ENCODE assay signal across 7 cellular contexts in the genomic region with DNA sequence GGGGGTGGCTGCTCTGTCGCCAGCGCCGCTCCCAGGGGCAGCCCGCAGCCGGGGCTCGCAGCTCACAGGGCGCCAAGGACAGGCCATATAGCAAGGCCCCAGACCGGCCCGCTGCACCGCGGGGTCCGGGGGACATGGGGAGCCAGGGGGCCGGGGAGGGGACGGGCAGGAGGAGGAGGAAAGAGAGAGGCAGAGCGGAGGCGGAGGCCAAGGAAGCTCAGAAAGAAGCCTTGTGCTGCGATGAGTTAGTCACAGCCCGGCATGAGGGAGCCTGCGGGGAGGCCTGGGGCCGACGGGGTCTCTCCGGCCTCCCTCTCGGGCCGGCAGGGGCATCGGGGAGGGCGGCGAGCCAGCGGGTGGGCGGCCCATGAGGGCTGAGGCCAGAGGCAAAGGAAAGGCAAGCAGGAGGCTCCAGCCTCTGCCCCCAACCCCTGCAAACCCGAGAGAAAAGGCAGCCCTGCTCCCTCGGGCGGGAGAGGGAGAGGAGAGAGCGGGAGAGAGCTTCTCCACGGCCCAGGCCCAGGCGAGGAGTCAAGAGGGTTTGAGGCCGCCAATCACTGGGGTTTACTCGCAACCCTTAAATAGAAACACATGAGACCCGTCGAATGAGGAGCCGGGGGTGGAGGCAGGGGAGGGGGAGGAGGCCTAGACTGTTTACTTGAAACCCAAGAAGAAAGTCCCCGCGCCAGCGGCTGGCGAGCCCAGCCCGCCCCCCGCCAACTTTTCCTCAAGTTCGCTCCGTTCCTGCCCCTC.
A peak's percentile ranks its signal among the peaks of the same experiment; 100 is the strongest.
DNase-seq lines count a peak whose midpoint lies in the region; ATAC-seq and TF ChIP-seq lines count a peak whose summit lies in the region.

No MANE protein-coding gene starts in this region.

- no peaks in the 10 kb centered on the region for H3K27me3 ChIP-seq in prostate gland (replicated peaks; ENCODE audit: insufficient read depth)
- H3K27me3 ChIP-seq in SK-N-SH (ENCODE audit: insufficient read depth) = no peaks in the 10 kb centered on the region

- H3K4me3 ChIP-seq in prostate gland (peak overlapping the region; percentile 27 to 46), SK-N-SH (ENCODE audit: low read depth in 2 of 2, low read length in 1 of 2) (no peak overlapping the region)

- 14% methylated on average over 45 of the region's 48 CpGs for WGBS in prostate gland
- WGBS in SK-N-SH (ENCODE audit: low lambda C conversion rate) = 93% methylated on average over 31 of the region's 48 CpGs

- H3F3A ChIP-seq in SK-N-SH (replicated peaks; ENCODE audit: insufficient read depth) = no peaks in the 10 kb centered on the region

- POLR2A ChIA-PET in SK-N-SH (lab: Yijun Ruan, JAX) = interaction anchor here (0.6 kb wide), 1 partner anchor 565 kb away, joined by 4 read pairs; no protein-coding TSS in a partner anchor

- no peak for TF ChIP-seq EP300 in SK-N-SH (IDR thresholded peaks at IDR 0.05; ENCODE audit: borderline replicate concordance in 1 of 2, low read depth in 1 of 2, low read length in 1 of 2)

- peak overlapping the region; percentile 86 for H3K4me3 Mint-ChIP-seq in activated naive CD4-positive, alpha-beta T cell treated with anti-CD3 and anti-CD28 coated beads, Interleukin-2, amount 50 U/mL, for 24 hours

- H2AFZ ChIP-seq in SK-N-SH (ENCODE audit: low read depth) = no peak overlapping the region

- no peaks in the 10 kb centered on the region for H3K27me3 Mint-ChIP-seq in activated naive CD4-positive, alpha-beta T cell treated with anti-CD3 and anti-CD28 coated beads, Interleukin-2, amount 50 U/mL, for 24 hours

- H3K4me1 Mint-ChIP-seq in activated naive CD4-positive, alpha-beta T cell treated with anti-CD3 and anti-CD28 coated beads, Interleukin-2, amount 50 U/mL, for 24 hours = peaks cover 20% of the 10 kb centered on the region

- H3K36me3 Mint-ChIP-seq in activated naive CD4-positive, alpha-beta T cell treated with anti-CD3 and anti-CD28 coated beads, Interleukin-2, amount 50 U/mL, for 24 hours = no peaks in the 10 kb centered on the region

- intact Hi-C loops in cardiac septum (cut with DNase I) (no loop called here), prostate gland (cut with DNase I) (loop anchor here (2.0 kb wide), 2 partner anchors 23 to 45 kb away; no protein-coding TSS in a partner anchor)

- TF ChIP-seq CTCF in prostate gland (IDR thresholded peaks at IDR 0.05) (no peak), SK-N-SH (IDR thresholded peaks at IDR 0.05) (no peak)

- H3K36me3 ChIP-seq in prostate gland (no peaks in the 10 kb centered on the region), SK-N-SH (replicated peaks in 1 of 2; ENCODE audit: control insufficient read depth in 1 of 2, insufficient read depth in 2 of 2, low read length in 1 of 2) (no peaks in the 10 kb centered on the region)

- H3K27ac ChIP-seq in prostate gland = peak overlapping the region; percentile 88 to 89
- no peak overlapping the region for H3K27ac ChIP-seq in SK-N-SH (ENCODE audit: low read depth in 2 of 2, low read length in 1 of 2)

- no peaks in the 10 kb centered on the region for H3K79me2 ChIP-seq in SK-N-SH (ENCODE audit: insufficient read depth)

- H3K9me2 ChIP-seq in SK-N-SH = no peaks in the 10 kb centered on the region

- ATAC-seq in GM21423 (IDR thresholded peaks at IDR 0.05; ENCODE audit: unreplicated experiment) = no peak

- H3K9me3 Mint-ChIP-seq in activated naive CD4-positive, alpha-beta T cell treated with anti-CD3 and anti-CD28 coated beads, Interleukin-2, amount 50 U/mL, for 24 hours = no peaks in the 10 kb centered on the region

- H3K4me2 ChIP-seq in SK-N-SH = no peak overlapping the region

- H3K27ac Mint-ChIP-seq in activated naive CD4-positive, alpha-beta T cell treated with anti-CD3 and anti-CD28 coated beads, Interleukin-2, amount 50 U/mL, for 24 hours = peak overlapping the region; percentile 23

- no peaks in the 10 kb centered on the region for H3K9me3 ChIP-seq in prostate gland
- no peaks in the 10 kb centered on the region for H3K9me3 ChIP-seq in SK-N-SH

- 0 out of 2 replicates have a peak, but pooled peaks cover under 1% of the 10 kb centered on the region for H4K20me1 ChIP-seq in SK-N-SH (ENCODE audit: insufficient read depth)

- CTCF ChIA-PET in SK-N-SH (lab: Yijun Ruan, JAX) = interaction anchor here (1.1 to 2.2 kb wide), 4 partner anchors 15 to 63 kb away, joined by 3 to 5 read pairs (median 4); no protein-coding TSS in a partner anchor

- TF ChIP-seq RAD21 in SK-N-SH (IDR thresholded peaks at IDR 0.05; ENCODE audit: low read length) = no peak

- H3K9ac ChIP-seq in SK-N-SH = no peak overlapping the region

- TF ChIP-seq POLR2A in GM19193 (IDR thresholded peaks at IDR 0.05; ENCODE audit: extremely low read depth, insufficient read depth, insufficient read length) (peak; percentile 41), prostate gland (IDR thresholded peaks at IDR 0.05) (peak; percentile 68)

- DNase-seq in NCI-H510A treated with DMSO at 0.1 percent for 48 hours (lab: John Stamatoyannopoulos, UW) = peak; percentile 95
- DNase-seq in cardiac septum (ENCODE audit: low spot score) = peak; percentile 89
- DNase-seq in prostate gland (ENCODE audit: low spot score) = peak; percentile 83
- DNase-seq in SK-N-SH = no peak

- H3K4me1 ChIP-seq in prostate gland (replicated peaks) (no peaks in the 10 kb centered on the region), SK-N-SH (ENCODE audit: control insufficient read depth in 1 of 2, insufficient read depth in 2 of 2, low read depth in 1 of 2, low read length in 1 of 2) (peaks cover 0 to 7% of the 10 kb centered on the region in 2 experiments; a peak in 1 of 4 replicates)

TF ChIP-seq in SK-N-SH, 30 proteins besides CTCF, POLR2A, EP300 and RAD21:
- TF ChIP-seq MXI1 (IDR thresholded peaks at IDR 0.05; ENCODE audit: low read depth, low read length) = no peak
- TF ChIP-seq RCOR1 (IDR thresholded peaks at IDR 0.05; ENCODE audit: low read length) = no peak
- no peak for TF ChIP-seq TEAD4 (IDR thresholded peaks at IDR 0.05; ENCODE audit: borderline replicate concordance, insufficient read depth)
- TF ChIP-seq, protein P1, sequence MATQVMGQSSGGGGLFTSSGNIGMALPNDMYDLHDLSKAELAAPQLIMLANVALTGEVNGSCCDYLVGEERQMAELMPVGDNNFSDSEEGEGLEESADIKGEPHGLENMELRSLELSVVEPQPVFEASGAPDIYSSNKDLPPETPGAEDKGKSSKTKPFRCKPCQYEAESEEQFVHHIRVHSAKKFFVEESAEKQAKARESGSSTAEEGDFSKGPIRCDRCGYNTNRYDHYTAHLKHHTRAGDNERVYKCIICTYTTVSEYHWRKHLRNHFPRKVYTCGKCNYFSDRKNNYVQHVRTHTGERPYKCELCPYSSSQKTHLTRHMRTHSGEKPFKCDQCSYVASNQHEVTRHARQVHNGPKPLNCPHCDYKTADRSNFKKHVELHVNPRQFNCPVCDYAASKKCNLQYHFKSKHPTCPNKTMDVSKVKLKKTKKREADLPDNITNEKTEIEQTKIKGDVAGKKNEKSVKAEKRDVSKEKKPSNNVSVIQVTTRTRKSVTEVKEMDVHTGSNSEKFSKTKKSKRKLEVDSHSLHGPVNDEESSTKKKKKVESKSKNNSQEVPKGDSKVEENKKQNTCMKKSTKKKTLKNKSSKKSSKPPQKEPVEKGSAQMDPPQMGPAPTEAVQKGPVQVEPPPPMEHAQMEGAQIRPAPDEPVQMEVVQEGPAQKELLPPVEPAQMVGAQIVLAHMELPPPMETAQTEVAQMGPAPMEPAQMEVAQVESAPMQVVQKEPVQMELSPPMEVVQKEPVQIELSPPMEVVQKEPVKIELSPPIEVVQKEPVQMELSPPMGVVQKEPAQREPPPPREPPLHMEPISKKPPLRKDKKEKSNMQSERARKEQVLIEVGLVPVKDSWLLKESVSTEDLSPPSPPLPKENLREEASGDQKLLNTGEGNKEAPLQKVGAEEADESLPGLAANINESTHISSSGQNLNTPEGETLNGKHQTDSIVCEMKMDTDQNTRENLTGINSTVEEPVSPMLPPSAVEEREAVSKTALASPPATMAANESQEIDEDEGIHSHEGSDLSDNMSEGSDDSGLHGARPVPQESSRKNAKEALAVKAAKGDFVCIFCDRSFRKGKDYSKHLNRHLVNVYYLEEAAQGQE (IDR thresholded peaks at IDR 0.05; ENCODE audit: low read depth, low read length) = no peak
- TF ChIP-seq, protein P2, sequence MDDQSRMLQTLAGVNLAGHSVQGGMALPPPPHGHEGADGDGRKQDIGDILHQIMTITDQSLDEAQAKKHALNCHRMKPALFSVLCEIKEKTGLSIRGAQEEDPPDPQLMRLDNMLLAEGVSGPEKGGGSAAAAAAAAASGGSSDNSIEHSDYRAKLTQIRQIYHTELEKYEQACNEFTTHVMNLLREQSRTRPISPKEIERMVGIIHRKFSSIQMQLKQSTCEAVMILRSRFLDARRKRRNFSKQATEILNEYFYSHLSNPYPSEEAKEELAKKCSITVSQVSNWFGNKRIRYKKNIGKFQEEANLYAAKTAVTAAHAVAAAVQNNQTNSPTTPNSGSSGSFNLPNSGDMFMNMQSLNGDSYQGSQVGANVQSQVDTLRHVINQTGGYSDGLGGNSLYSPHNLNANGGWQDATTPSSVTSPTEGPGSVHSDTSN (IDR thresholded peaks at IDR 0.05) = no peak
- TF ChIP-seq JUND (IDR thresholded peaks at IDR 0.05) = no peak
TF ChIP-seq in SK-N-SH: peak in this region for 0.

Comparison
In these comparisons a context has a peak if more than half of its experiments do, and no peak if none do; other contexts are left out.
1. H3K27ac ChIP-seq: peak in prostate gland (2 of 2); none in SK-N-SH (0 of 2).
2. H3K4me3 ChIP-seq: peak in prostate gland (2 of 2); none in SK-N-SH (0 of 2).